ENCODE assay signal across 16 cellular contexts in the genomic region with DNA sequence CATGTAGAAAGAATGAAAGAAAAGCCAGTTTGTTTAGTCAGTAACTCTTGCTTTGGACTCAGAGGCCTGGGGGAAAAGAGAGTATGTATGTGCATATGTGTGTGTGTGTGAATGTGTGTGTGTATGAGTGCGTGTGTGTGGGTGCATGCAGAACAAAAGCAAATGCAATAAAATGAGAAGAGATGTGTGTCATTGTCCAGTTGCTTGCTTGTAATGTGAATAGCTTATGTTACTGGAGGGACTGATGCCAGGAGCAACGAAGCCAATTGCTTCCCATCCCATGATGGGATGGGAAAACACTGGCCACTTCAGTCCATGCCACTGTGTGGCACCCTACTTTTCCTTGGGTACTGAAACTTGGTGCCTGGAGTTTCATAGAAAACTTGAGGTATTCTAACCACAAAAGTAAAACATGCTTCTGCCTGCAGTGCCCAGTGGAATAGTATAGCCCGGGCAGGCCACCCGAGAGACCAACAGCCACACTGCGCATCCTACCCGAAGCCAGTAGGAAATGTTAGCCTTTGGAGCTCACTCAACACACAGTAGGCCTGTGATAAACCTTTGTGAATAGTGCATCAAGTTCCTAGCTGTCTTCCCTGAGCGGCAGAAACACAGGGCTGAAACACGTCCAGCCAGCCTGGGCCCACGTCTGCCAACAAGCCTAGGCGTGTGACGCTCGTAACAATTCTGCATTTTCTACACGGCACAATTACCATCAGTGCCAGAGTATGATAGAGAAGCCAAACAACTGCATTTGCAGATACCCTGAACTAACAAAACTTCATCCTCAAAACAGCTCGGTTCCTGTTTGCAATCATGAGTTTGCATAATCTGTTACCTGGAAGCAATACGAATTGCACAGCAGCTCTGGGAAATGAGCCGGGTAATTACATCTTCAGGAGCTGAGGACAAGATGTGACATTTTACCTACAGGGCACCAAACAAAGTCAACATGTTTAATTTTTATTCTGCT.
DNase-seq lines count a peak whose midpoint lies in the region; ATAC-seq and FAIRE-seq lines count a peak whose summit lies in the region.
"Had no signal": no experiment of that assay in that cellular context is flagged by ENCODE, and none has a peak within 500 bp of the region (broad histone marks: within the 10 kb centered on the region; RNA-seq: fewer than 3 reads in every experiment).

No MANE protein-coding gene starts in this region.

- ATAC-seq in HG02970 (IDR thresholded peaks at IDR 0.05; ENCODE audit: low FRiP score, unreplicated experiment) = no peak
- ATAC-seq in GM21528 (IDR thresholded peaks at IDR 0.05; ENCODE audit: low FRiP score, unreplicated experiment) = no peak
- ATAC-seq: WTC11 had no signal

- no peak for FAIRE-seq in urothelium cell line (lab: Jason Lieb, UNC)
- FAIRE-seq: frontal cortex, GM18507 had no signal

- peak overlapping the region; percentile 87 for H3K27ac ChIP-seq in epithelial cell of prostate

- peak; percentile 30 for DNase-seq in EH (ENCODE audit: low read depth)
- peak; percentile 3 for DNase-seq in NCI-H1694 treated with DMSO at 0.1 percent for 48 hours (lab: John Stamatoyannopoulos, UW)
- peak; percentile 94 for DNase-seq in epithelial cell of prostate (ENCODE audit: low read depth, low spot score)
- peak; percentile 52 for DNase-seq in pons (ENCODE audit: low spot score)
- DNase-seq in NCI-H774 (lab: John Stamatoyannopoulos, UW) = no peak
- DNase-seq in urothelium cell line (ENCODE audit: low spot score) = no peak
- DNase-seq: activated T-cell treated with anti-CD3 and anti-CD28 coated beads for 4 hours; GDM1; HCEC 1CT; NCI-H187; stimulated activated naive CD4-positive, alpha-beta T cell treated with Interleukin-2 at 50 U/mL for 16 hours had no signal

Comparison
In these comparisons a context has a peak if more than half of its experiments do, and no peak if none do; other contexts are left out.
1. DNase-seq: peak in EH (single experiment), NCI-H1694 treated with DMSO at 0.1 percent for 48 hours (single experiment), epithelial cell of prostate (single experiment) and pons (single experiment); none in NCI-H774 (single experiment) and urothelium cell line (single experiment).